Comparison of ENCODE assay signal across 1 cellular context in genomic region chr6:13272131-13273046, GRCh38.
TF ChIP-seq lines count a peak whose summit lies in the region.

No MANE protein-coding gene starts in this region.

TF ChIP-seq in K562, 482 proteins besides CTCF, POLR2A, EP300 and RAD21 (continued from another document):
- peak; percentile 41; the same call in 1 of the 2 replicates for TF ChIP-seq PKNOX1 (IDR thresholded peaks at IDR 0.05)
- TF ChIP-seq NBN (IDR thresholded peaks at IDR 0.05; ENCODE audit: low read depth) = 0 out of 2 replicates have a peak, but pooled peaks have one; percentile 24
- 0 out of 4 replicates have a peak, but pooled peaks of 1 of the 2 experiments have one; percentile 24 for TF ChIP-seq FOXA3 (CRISPR knock-in tag; conservative IDR thresholded peaks at IDR 0.05 in 1 of 2, IDR thresholded peaks at IDR 0.05 in 1 of 2)
- no peak for TF ChIP-seq ZNF551 (CRISPR knock-in tag; IDR thresholded peaks at IDR 0.05)
- no peak for TF ChIP-seq RBM39 (optimal IDR thresholded peaks at IDR 0.05; ENCODE audit: low read depth, low read length)
- peak; percentile 66; the same call in 1 of the 2 replicates for TF ChIP-seq SMARCE1 (IDR thresholded peaks at IDR 0.05)
- peak; percentile 86 to 91 for TF ChIP-seq E2F6 (IDR thresholded peaks at IDR 0.05; ENCODE audit: borderline replicate concordance in 1 of 2, extremely low read depth in 1 of 2, insufficient read depth in 1 of 2, insufficient read length in 1 of 2, low read depth in 1 of 2, low read length in 1 of 2, poor library complexity in 1 of 2, severe bottlenecking in 1 of 2)
- no peak for TF ChIP-seq JUNB (CRISPR knock-in tag; conservative IDR thresholded peaks at IDR 0.05)
- no peak for TF ChIP-seq ZBED1 (IDR thresholded peaks at IDR 0.05)
- TF ChIP-seq TEAD4 (IDR thresholded peaks at IDR 0.05; ENCODE audit: low read length) = no peak
- no peak for TF ChIP-seq TEAD4 (CRISPR knock-in tag; IDR thresholded peaks at IDR 0.05; ENCODE audit: borderline replicate concordance)
- TF ChIP-seq EZH2 (IDR thresholded peaks at IDR 0.05; ENCODE audit: borderline replicate concordance, low read depth, low read length) = no peak
- peak; percentile 17 to 20; a peak in 1 of 4 replicates for TF ChIP-seq TBL1XR1 (IDR thresholded peaks at IDR 0.05; ENCODE audit: low read length in 2 of 2)
- no peak for TF ChIP-seq SMARCA5 (IDR thresholded peaks at IDR 0.05)
- 0 out of 2 replicates have a peak, but pooled peaks have one; percentile 7 for TF ChIP-seq POLR2H (tag; IDR thresholded peaks at IDR 0.05; ENCODE audit: low read depth)
- TF ChIP-seq ZNF324 (CRISPR knock-in tag; IDR thresholded peaks at IDR 0.05) = no peak
- TF ChIP-seq CEBPG (CRISPR knock-in tag; IDR thresholded peaks at IDR 0.05) = peak; percentile 64
- TF ChIP-seq CEBPG (tag; conservative IDR thresholded peaks at IDR 0.05 in 1 of 2, IDR thresholded peaks at IDR 0.05 in 1 of 2) = peak in 1 of 2 experiments; percentile 47; a peak in 1 of 4 replicates
- peak; percentile 95 for TF ChIP-seq SPI1 (IDR thresholded peaks at IDR 0.05; ENCODE audit: borderline replicate concordance, low read depth, low read length)
- no peak for TF ChIP-seq HLTF (IDR thresholded peaks at IDR 0.05)
- peak; percentile 8; the same call in 1 of the 2 replicates for TF ChIP-seq TAF7 (tag; IDR thresholded peaks at IDR 0.05)
- no peak for TF ChIP-seq ARID4B (CRISPR knock-in tag; IDR thresholded peaks at IDR 0.05)
- TF ChIP-seq HDAC6 (IDR thresholded peaks at IDR 0.05; ENCODE audit: low read depth, low read length) = no peak
- peak in 1 of 2 experiments; percentile 67; a peak in 2 of 4 replicates for TF ChIP-seq ZNF639 (CRISPR knock-in tag; conservative IDR thresholded peaks at IDR 0.05 in 1 of 2, IDR thresholded peaks at IDR 0.05 in 1 of 2)
- TF ChIP-seq VEZF1 (CRISPR knock-in tag; IDR thresholded peaks at IDR 0.05) = peak; percentile 87
- no peak for TF ChIP-seq ATF1 (CRISPR knock-in tag; IDR thresholded peaks at IDR 0.05)
- peak; percentile 30; the same call in 1 of the 2 replicates for TF ChIP-seq ATF1 (tag; IDR thresholded peaks at IDR 0.05)
- TF ChIP-seq CREB3 (tag; conservative IDR thresholded peaks at IDR 0.05; ENCODE audit: low read depth) = 0 out of 2 replicates have a peak, but pooled peaks have one; percentile 26
- TF ChIP-seq ZZZ3 (IDR thresholded peaks at IDR 0.05) = no peak
- TF ChIP-seq CREB1 (IDR thresholded peaks at IDR 0.05) = no peak
- TF ChIP-seq CREB1 (CRISPR knock-in tag; IDR thresholded peaks at IDR 0.05) = peak; percentile 40; the same call in 1 of the 2 replicates
- TF ChIP-seq NCOA4 (IDR thresholded peaks at IDR 0.05; ENCODE audit: partially characterized antibody) = no peak
- TF ChIP-seq MEIS2 (IDR thresholded peaks at IDR 0.05; ENCODE audit: partially characterized antibody) = peak; percentile 28
- no peak for TF ChIP-seq FOXK2 (conservative IDR thresholded peaks at IDR 0.05 in 1 of 2, IDR thresholded peaks at IDR 0.05 in 1 of 2; ENCODE audit: low read depth in 2 of 2)
- TF ChIP-seq DPF2 (IDR thresholded peaks at IDR 0.05) = no peak
- TF ChIP-seq L3MBTL2 (IDR thresholded peaks at IDR 0.05) = peak; percentile 94
- TF ChIP-seq HCFC1 (IDR thresholded peaks at IDR 0.05; ENCODE audit: low read depth, low read length) = 0 out of 2 replicates have a peak, but pooled peaks have one; percentile 8
- TF ChIP-seq ZNF395 (CRISPR knock-in tag; IDR thresholded peaks at IDR 0.05) = peak; percentile 70
- TF ChIP-seq TAF9B (IDR thresholded peaks at IDR 0.05; ENCODE audit: partially characterized antibody) = no peak
